Comparison of ENCODE assay signal across 20 cellular contexts in the genomic region with DNA sequence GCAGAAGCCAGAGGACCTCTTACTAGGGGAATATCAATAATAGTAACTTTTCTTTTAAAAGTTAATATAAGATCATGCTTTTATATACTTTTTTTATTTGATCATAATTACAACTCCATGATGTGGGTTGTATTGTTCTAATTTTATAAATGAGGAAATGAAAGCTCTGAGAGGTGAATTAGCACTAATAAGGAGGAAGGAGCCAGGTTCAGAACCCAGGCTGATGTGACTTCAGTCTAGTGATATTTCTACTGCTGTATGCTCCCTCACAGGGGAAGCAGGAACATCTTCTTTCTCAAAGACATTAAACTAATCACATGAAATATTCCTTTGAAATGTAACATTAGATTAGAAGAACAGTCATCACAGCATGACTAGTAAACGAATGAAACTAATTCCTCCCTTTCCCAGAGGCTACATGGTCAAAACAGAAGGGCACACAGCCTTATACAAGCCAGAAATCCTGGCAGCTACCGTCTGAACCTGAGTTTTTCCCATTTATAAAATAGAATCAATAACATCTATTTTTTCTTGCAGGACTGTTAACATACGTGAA.
DNase-seq lines count a peak whose midpoint lies in the region; ATAC-seq and TF ChIP-seq lines count a peak whose summit lies in the region.
"Had no signal": no experiment of that assay in that cellular context is flagged by ENCODE, and none has a peak within 500 bp of the region (broad histone marks: within the 10 kb centered on the region; RNA-seq: fewer than 3 reads in every experiment).

No MANE protein-coding gene starts in this region.

- H3K4me1 Mint-ChIP-seq in memory B cell = peaks cover 16% of the 10 kb centered on the region
- no peaks in the 10 kb centered on the region for H3K4me1 Mint-ChIP-seq in activated CD4-positive, alpha-beta T cell treated with anti-CD3 and anti-CD28 coated beads, Interleukin-2, amount 10 ng/mL, durations not matched to agents 7 days and 5 days

- H3K4me3 ChIP-seq in GM12865 (ENCODE audit: low read depth, low read length) = no peak overlapping the region
- H3K4me3 ChIP-seq: mucosa of descending colon, ovary, skin epidermis had no signal

- no peak overlapping the region for H3K4me3 Mint-ChIP-seq in memory B cell
- H3K4me3 Mint-ChIP-seq in activated CD4-positive, alpha-beta T cell treated with anti-CD3 and anti-CD28 coated beads, Interleukin-2, amount 10 ng/mL, durations not matched to agents 7 days and 5 days = no peak overlapping the region
- H3K4me3 Mint-ChIP-seq: activated T-cell treated with anti-CD3 and anti-CD28 coated beads, Interleukin-2, amount 50 U/mL, for 24 hours; stimulated activated naive CD8-positive, alpha-beta T cell treated with anti-CD3 and anti-CD28 coated beads, Interleukin-15, Interleukin-2, amounts not matched to agents 100 ng/mL and 50 ng/mL, for 24 hours had no signal

- peaks cover 2% of the 10 kb centered on the region for H3K36me3 Mint-ChIP-seq in memory B cell
- H3K36me3 Mint-ChIP-seq in activated CD4-positive, alpha-beta T cell treated with anti-CD3 and anti-CD28 coated beads, Interleukin-2, amount 10 ng/mL, durations not matched to agents 7 days and 5 days (ENCODE audit: low read depth) = peaks cover 5% of the 10 kb centered on the region

- peak; percentile 17 for DNase-seq in GM12865 (ENCODE audit: low read depth)
- DNase-seq in memory B cell (ENCODE audit: low spot score in 2 of 2) = peak in 1 of 2 donors; percentile 14
- DNase-seq in KG1 (lab: John Stamatoyannopoulos, UW) = no peak
- no peak for DNase-seq in activated CD4-positive, alpha-beta T cell treated with anti-CD3 and anti-CD28 coated beads, Interleukin-2, amount 10 ng/mL, durations not matched to agents 7 days and 5 days
- no peak for DNase-seq in A172 (ENCODE audit: low spot score)
- DNase-seq: activated T-cell treated with anti-CD3 and anti-CD28 coated beads, Interleukin-2, amount 50 U/mL, for 24 hours; DMS79 treated with DMSO at 0.1 percent for 48 hours; effector CD8-positive, alpha-beta T cell; hippocampal formation; mucosa of descending colon; MV-4-11; ovary; SHP77 treated with DMSO at 0.1 percent for 48 hours; T-helper 9 cell had no signal

- H3K27ac Mint-ChIP-seq in memory B cell = peak overlapping the region; percentile 53
- H3K27ac Mint-ChIP-seq in activated CD4-positive, alpha-beta T cell treated with anti-CD3 and anti-CD28 coated beads, Interleukin-2, amount 10 ng/mL, durations not matched to agents 7 days and 5 days = no peak overlapping the region
- H3K27ac Mint-ChIP-seq: activated T-cell treated with anti-CD3 and anti-CD28 coated beads, Interleukin-2, amount 50 U/mL, for 24 hours; stimulated activated naive CD8-positive, alpha-beta T cell treated with anti-CD3 and anti-CD28 coated beads, Interleukin-15, Interleukin-2, amounts not matched to agents 100 ng/mL and 50 ng/mL, for 24 hours had no signal

- H3K9me3 Mint-ChIP-seq in memory B cell = no peaks in the 10 kb centered on the region
- H3K9me3 Mint-ChIP-seq in activated CD4-positive, alpha-beta T cell treated with anti-CD3 and anti-CD28 coated beads, Interleukin-2, amount 10 ng/mL, durations not matched to agents 7 days and 5 days = no peaks in the 10 kb centered on the region
- H3K9me3 Mint-ChIP-seq: activated T-cell treated with anti-CD3 and anti-CD28 coated beads, Interleukin-2, amount 50 U/mL, for 24 hours; stimulated activated naive CD8-positive, alpha-beta T cell treated with anti-CD3 and anti-CD28 coated beads, Interleukin-15, Interleukin-2, amounts not matched to agents 100 ng/mL and 50 ng/mL, for 24 hours had no signal

- CTCF ChIA-PET in activated CD4-positive, alpha-beta T cell treated with anti-CD3 and anti-CD28 coated beads, Interleukin-2, amount 10 ng/mL, durations not matched to agents 7 days and 5 days (lab: Charles Lee) = interaction anchor here (1.5 kb wide), 1 partner anchor 37 kb away, joined by 3 read pairs; no protein-coding TSS in a partner anchor

- ATAC-seq in GM19351 (IDR thresholded peaks at IDR 0.05; ENCODE audit: unreplicated experiment) (peak; percentile 80), HG03135 (IDR thresholded peaks at IDR 0.05; ENCODE audit: unreplicated experiment) (peak; percentile 83), memory B cell (ENCODE audit: low read depth) (peak; percentile 97), GM21528 (IDR thresholded peaks at IDR 0.05; ENCODE audit: low FRiP score, unreplicated experiment) (no peak)
- ATAC-seq: HCT116, mucosa of descending colon had no signal

- TF ChIP-seq CTCF in GM12865 (IDR thresholded peaks at IDR 0.05; ENCODE audit: insufficient read depth, low read depth, low read length, missing control alignments) = no peak

- POLR2A ChIA-PET in activated CD4-positive, alpha-beta T cell treated with anti-CD3 and anti-CD28 coated beads, Interleukin-2, amount 10 ng/mL, durations not matched to agents 7 days and 5 days (lab: Charles Lee) = no interaction called here

- H3K27me3 Mint-ChIP-seq in memory B cell = no peaks in the 10 kb centered on the region
- no peaks in the 10 kb centered on the region for H3K27me3 Mint-ChIP-seq in activated CD4-positive, alpha-beta T cell treated with anti-CD3 and anti-CD28 coated beads, Interleukin-2, amount 10 ng/mL, durations not matched to agents 7 days and 5 days
- H3K27me3 Mint-ChIP-seq: activated T-cell treated with anti-CD3 and anti-CD28 coated beads, Interleukin-2, amount 50 U/mL, for 24 hours; stimulated activated naive CD8-positive, alpha-beta T cell treated with anti-CD3 and anti-CD28 coated beads, Interleukin-15, Interleukin-2, amounts not matched to agents 100 ng/mL and 50 ng/mL, for 24 hours had no signal
